10 cellular contexts compared by ENCODE assay signal in genomic region chr17:76381633-76382304, GRCh38. TPM values are rescaled to one million over a fixed set of nuclear protein-coding genes. Genes with fewer than 3 reads are reported as not detected.
DNase-seq lines count a peak whose midpoint lies in the region; ATAC-seq and TF ChIP-seq lines count a peak whose summit lies in the region.
"Had no signal": no experiment of that assay in that cellular context is flagged by ENCODE, and none has a peak within 500 bp of the region (broad histone marks: within the 10 kb centered on the region; RNA-seq: fewer than 3 reads in every experiment).

No MANE protein-coding gene starts in this region.

- TF ChIP-seq POLR2A in esophagus squamous epithelium (IDR thresholded peaks at IDR 0.05) (no peak), erythroblast (IDR thresholded peaks at IDR 0.05; ENCODE audit: low read length) (no peak)

- no peak overlapping the region for H2AFZ ChIP-seq in SK-N-SH (ENCODE audit: low read depth)
- H2AFZ ChIP-seq in PC-9 = no peak overlapping the region

- intact Hi-C loops in PC-9 (cut with micrococcal nuclease; ENCODE audit: unreplicated experiment) (no loop called here), esophagus squamous epithelium (cut with DNase I) (no loop called here)

- peaks cover 9% of the 10 kb centered on the region; the same call in 1 of the 2 replicates for H4K20me1 ChIP-seq in SK-N-SH (ENCODE audit: insufficient read depth)
- no peaks in the 10 kb centered on the region for H4K20me1 ChIP-seq in PC-9 (ENCODE audit: insufficient read depth)

- WGBS in SK-N-SH (ENCODE audit: low lambda C conversion rate) = 93% methylated on average over 19 of the region's 19 CpGs
- 41 to 65% methylated on average over 5 to 14 of the region's 19 CpGs for WGBS in esophagus squamous epithelium, 2 donors

- H3K27me3 ChIP-seq in SK-N-SH (ENCODE audit: insufficient read depth) = no peaks in the 10 kb centered on the region
- H3K27me3 ChIP-seq in PC-9 (ENCODE audit: insufficient read depth, low read depth) = no peaks in the 10 kb centered on the region
- H3K27me3 ChIP-seq in esophagus squamous epithelium = peaks cover 0 to 19% (median 0%) of the 10 kb centered on the region in 4 donors
- no peaks in the 10 kb centered on the region for H3K27me3 ChIP-seq in skeletal muscle satellite cell (ENCODE audit: control insufficient read depth, insufficient read depth, low read length)

- H3K9ac ChIP-seq in SK-N-SH (no peak overlapping the region), skeletal muscle satellite cell (ENCODE audit: low read depth, low read length) (peak overlapping the region; percentile 97)

- TF ChIP-seq CTCF in SK-N-SH (IDR thresholded peaks at IDR 0.05) (no peak), PC-9 (conservative IDR thresholded peaks at IDR 0.05) (no peak), esophagus squamous epithelium (IDR thresholded peaks at IDR 0.05) (no peak)

- H3K9me2 ChIP-seq in SK-N-SH = no peaks in the 10 kb centered on the region
- H3K9me2 ChIP-seq in PC-9 (ENCODE audit: insufficient read depth) = no peaks in the 10 kb centered on the region

- H3K9me3 ChIP-seq in SK-N-SH = no peaks in the 10 kb centered on the region
- no peaks in the 10 kb centered on the region for H3K9me3 ChIP-seq in PC-9 (ENCODE audit: insufficient read depth, low read depth)
- H3K9me3 ChIP-seq in esophagus squamous epithelium = no peaks in the 10 kb centered on the region
- H3K9me3 ChIP-seq in skeletal muscle satellite cell (replicated peaks; ENCODE audit: low read length) = no peaks in the 10 kb centered on the region

- no peak for ATAC-seq in SK-N-SH treated with all-trans-retinoic acid at 6 μM for 48 hours

- H3K79me2 ChIP-seq in SK-N-SH (ENCODE audit: insufficient read depth) = peaks cover 20% of the 10 kb centered on the region; the same call in 1 of the 2 replicates
- no peaks in the 10 kb centered on the region for H3K79me2 ChIP-seq in PC-9 (ENCODE audit: low read depth)

- TSS peak; percentile 7 for BruUV-seq in PC-9 (replicated peaks; lab: Mats Ljungman, UMichigan)

- H3K4me3 ChIP-seq in SK-N-SH (ENCODE audit: low read depth in 2 of 2, low read length in 1 of 2) = no peak overlapping the region
- no peak overlapping the region for H3K4me3 ChIP-seq in PC-9
- peak overlapping the region in 3 of 4 donors; percentile 63 to 87 (median 70) for H3K4me3 ChIP-seq in esophagus squamous epithelium
- no peak overlapping the region for H3K4me3 ChIP-seq in skeletal muscle satellite cell (ENCODE audit: low read length)

- H3K36me3 ChIP-seq in SK-N-SH (replicated peaks in 1 of 2; ENCODE audit: control insufficient read depth in 1 of 2, insufficient read depth in 2 of 2, low read length in 1 of 2) (no peaks in the 10 kb centered on the region), PC-9 (ENCODE audit: low read depth) (no peaks in the 10 kb centered on the region), esophagus squamous epithelium (peaks cover 0 to 3% (median 0%) of the 10 kb centered on the region in 3 donors), skeletal muscle satellite cell (ENCODE audit: insufficient read depth, low read length) (peaks cover 10% of the 10 kb centered on the region)

- CTCF ChIA-PET in SK-N-SH (lab: Yijun Ruan, JAX) = interaction anchor here (0.8 to 13.8 kb wide), 12 partner anchors 13 to 368 kb away, joined by 3 to 312 read pairs (median 56); partner anchors contain the start of genes PRPSAP1, QRICH2 and UBE2O
- CTCF ChIA-PET in PC-9 (lab: Charles Lee) = interaction anchor here (0.6 kb wide), 4 partner anchors 11 to 41 kb away, joined by 3 to 7 read pairs (median 3); no protein-coding TSS in a partner anchor

- POLR2A ChIA-PET in SK-N-SH (lab: Yijun Ruan, JAX) (no interaction called here), PC-9 (lab: Charles Lee; ENCODE audit: unreplicated experiment) (no interaction called here)

- H3F3A ChIP-seq in SK-N-SH (replicated peaks; ENCODE audit: insufficient read depth) (peaks cover 7% of the 10 kb centered on the region), PC-9 (ENCODE audit: insufficient read depth, low read depth) (no peaks in the 10 kb centered on the region; the same call in 1 of the 2 replicates)

- TF ChIP-seq RAD21 in SK-N-SH (IDR thresholded peaks at IDR 0.05; ENCODE audit: low read length) = no peak

- H3K27ac ChIP-seq in SK-N-SH (ENCODE audit: low read depth in 2 of 2, low read length in 1 of 2) = no peak overlapping the region
- no peak overlapping the region for H3K27ac ChIP-seq in PC-9
- peak overlapping the region; percentile 84 to 92 (median 88) for H3K27ac ChIP-seq in esophagus squamous epithelium

- TF ChIP-seq EP300 in SK-N-SH (IDR thresholded peaks at IDR 0.05; ENCODE audit: borderline replicate concordance in 1 of 2, low read depth in 1 of 2, low read length in 1 of 2) = no peak

- DNase-seq in SK-N-SH (peak; percentile 38), PC-9 (no peak), esophagus squamous epithelium (lab: John Stamatoyannopoulos, UW) (no peak), erythroblast (lab: John Stamatoyannopoulos, UW) (no peak), occipital lobe (lab: John Stamatoyannopoulos, UW) (no peak)
- no peak for DNase-seq in stimulated activated CD4-positive, alpha-beta T cell treated with anti-CD3 and anti-CD28 coated beads, Interleukin-15, amount 100 ng/mL, for 24 hours
- DNase-seq: NCI-H526 treated with DMSO at 0.1 percent for 48 hours; stimulated activated CD4-positive, alpha-beta T cell treated with anti-CD3 and anti-CD28 coated beads, Interleukin-1b, Interleukin-23, amount 100 ng/mL, for 48 hours had no signal

- H3K4me1 ChIP-seq in SK-N-SH (ENCODE audit: control insufficient read depth in 1 of 2, insufficient read depth in 2 of 2, low read depth in 1 of 2, low read length in 1 of 2) = peaks cover 0 to 42% of the 10 kb centered on the region in 2 experiments; a peak in 1 of 4 replicates
- peaks cover 4% of the 10 kb centered on the region; the same call in 1 of the 2 replicates for H3K4me1 ChIP-seq in PC-9 (replicated peaks; ENCODE audit: insufficient read depth)
- H3K4me1 ChIP-seq in esophagus squamous epithelium = peaks cover 23 to 58% (median 29%) of the 10 kb centered on the region in 3 donors
- peaks cover 33% of the 10 kb centered on the region for H3K4me1 ChIP-seq in skeletal muscle satellite cell (ENCODE audit: control insufficient read depth, insufficient read depth, low read length)

- H3K4me2 ChIP-seq in SK-N-SH (no peak overlapping the region), PC-9 (no peak overlapping the region), skeletal muscle satellite cell (ENCODE audit: low read length) (peak overlapping the region; percentile 99)

TF ChIP-seq in SK-N-SH treated with all-trans-retinoic acid at 6 μM for 48 hours, 23 proteins besides CTCF, POLR2A, EP300 and RAD21:
- TF ChIP-seq CREB5 (CRISPR knock-in tag; IDR thresholded peaks at IDR 0.05; ENCODE audit: low read depth) (no peak), TSHZ2 (CRISPR knock-in tag; IDR thresholded peaks at IDR 0.05) (no peak)

RNA-seq across cellular contexts. Expression of gene SPHK1, which starts 2.6 kb away (rescaled TPM):
- polyA plus RNA-seq in SK-N-SH (2012; rRNA removed) = 7.7 and 12.3 TPM in 2 replicates
- 3.4 and 5.6 TPM in 2 replicates for polyA plus RNA-seq in SK-N-SH (2012; cell fraction: cytosol; rRNA removed)
- polyA plus RNA-seq in SK-N-SH (2012; cell fraction: nucleus; rRNA removed) = 43.8 and 66.0 TPM in 2 replicates
- 5.5 and 9.3 TPM in 2 replicates for total RNA-seq in PC-9 (2021)
- total RNA-seq in esophagus squamous epithelium = 10 to 100 TPM; 17.0 to 37.0 (median 22.8) TPM
- 116 and 135 TPM in 2 replicates for total RNA-seq in skeletal muscle satellite cell (2012; rRNA removed)
- 0.78 TPM for total RNA-seq in occipital lobe

RNA-seq across cellular contexts. Expression of gene PRPSAP1, which starts 28.1 kb away (rescaled TPM):
- polyA plus RNA-seq in SK-N-SH (2012; rRNA removed) = 118 and 125 TPM in 2 replicates
- polyA plus RNA-seq in SK-N-SH (2012; cell fraction: cytosol; rRNA removed) = 105 and 114 TPM in 2 replicates
- 216 and 280 TPM in 2 replicates for polyA plus RNA-seq in SK-N-SH (2012; cell fraction: nucleus; rRNA removed)
- total RNA-seq in PC-9 (2021) = 63.3 and 73.0 TPM in 2 replicates
- 10 to 100 TPM; 36.0 to 68.6 (median 49.5) TPM for total RNA-seq in esophagus squamous epithelium
- 27.1 and 29.9 TPM in 2 replicates for total RNA-seq in skeletal muscle satellite cell (2012; rRNA removed)
- total RNA-seq in occipital lobe = 44.6 TPM

Comparison
In these comparisons a context has a peak if more than half of its experiments do, and no peak if none do; other contexts are left out.
1. H3K27ac ChIP-seq: peak in esophagus squamous epithelium (4 of 4); none in SK-N-SH (0 of 2) and PC-9 (single experiment).
2. H3K4me3 ChIP-seq: peak in esophagus squamous epithelium (3 of 4); none in SK-N-SH (0 of 2), PC-9 (single experiment) and skeletal muscle satellite cell (single experiment).